11 cellular contexts compared by ENCODE assay signal in the genomic region with DNA sequence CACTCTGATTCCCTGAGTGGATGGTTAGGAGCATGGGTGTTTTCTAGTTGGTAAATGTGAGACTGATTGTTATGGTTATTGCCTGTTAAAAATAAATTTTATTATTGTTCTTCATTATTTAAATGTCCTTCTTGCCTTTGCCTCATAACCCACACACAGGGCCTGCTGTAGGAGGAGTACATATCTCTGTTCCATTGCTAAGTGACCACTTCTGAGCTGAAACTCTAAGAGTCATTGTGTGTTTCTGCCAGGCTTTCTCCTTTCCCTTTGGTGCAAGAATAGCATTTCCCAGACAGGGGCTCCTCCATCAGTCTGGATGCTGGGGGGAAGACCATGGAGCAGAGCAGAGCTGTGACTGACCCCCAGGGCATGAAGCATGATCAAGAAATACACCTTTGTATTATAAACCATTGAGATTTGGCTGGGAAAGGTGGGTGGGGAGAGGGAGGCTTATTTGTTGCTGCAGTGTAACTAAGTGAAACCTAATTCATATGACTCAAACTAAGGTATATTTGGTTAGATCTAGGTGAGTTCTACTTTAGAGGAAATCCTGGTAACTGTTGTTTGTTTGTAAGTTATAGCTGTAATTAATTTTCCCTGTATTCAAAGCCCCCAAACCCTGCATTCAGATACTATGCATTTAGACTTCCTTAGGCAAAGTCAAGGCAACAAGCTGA.
"Had no signal": no experiment of that assay in that cellular context is flagged by ENCODE, and none has a peak within 500 bp of the region (broad histone marks: within the 10 kb centered on the region; RNA-seq: fewer than 3 reads in every experiment).

No MANE protein-coding gene starts in this region.

- H3K9me3 Mint-ChIP-seq: activated naive CD4-positive, alpha-beta T cell treated with anti-CD3 and anti-CD28 coated beads, Interleukin-2, amount 10 ng/mL, durations not matched to agents 7 days and 5 days; naive B cell had no signal

- H3K27me3 ChIP-seq: esophagus muscularis mucosa, transverse colon had no signal

- H3K4me3 ChIP-seq: esophagus muscularis mucosa, transverse colon had no signal

- H3K4me1 ChIP-seq: parathyroid adenoma had no signal

- H3K79me2 ChIP-seq: parathyroid adenoma had no signal

- DNase-seq: activated naive CD4-positive, alpha-beta T cell treated with anti-CD3 and anti-CD28 coated beads, Interleukin-2, amount 10 ng/mL, durations not matched to agents 7 days and 5 days; anterior cingulate cortex; naive B cell; retina; stimulated activated CD4-positive, alpha-beta T cell treated with anti-CD3 and anti-CD28 coated beads, Interleukin-15, amount 100 ng/mL, for 24 hours; stimulated activated CD4-positive, alpha-beta T cell treated with anti-CD3 and anti-CD28 coated beads, Interleukin-4, amount 100 ng/mL, for 24 hours; T-helper 1 cell; transverse colon; WERI-Rb-1 had no signal

- H3K9me3 ChIP-seq: esophagus muscularis mucosa, transverse colon had no signal

- H3K36me3 Mint-ChIP-seq: activated naive CD4-positive, alpha-beta T cell treated with anti-CD3 and anti-CD28 coated beads, Interleukin-2, amount 10 ng/mL, durations not matched to agents 7 days and 5 days; naive B cell had no signal

- H3K27me3 Mint-ChIP-seq: activated naive CD4-positive, alpha-beta T cell treated with anti-CD3 and anti-CD28 coated beads, Interleukin-2, amount 10 ng/mL, durations not matched to agents 7 days and 5 days; naive B cell had no signal

- H3K27ac Mint-ChIP-seq: activated naive CD4-positive, alpha-beta T cell treated with anti-CD3 and anti-CD28 coated beads, Interleukin-2, amount 10 ng/mL, durations not matched to agents 7 days and 5 days; naive B cell had no signal

- H3K36me3 ChIP-seq: esophagus muscularis mucosa, transverse colon, WERI-Rb-1 had no signal

- H3K27ac ChIP-seq: esophagus muscularis mucosa, parathyroid adenoma, transverse colon, WERI-Rb-1 had no signal

- H2AFZ ChIP-seq: parathyroid adenoma had no signal

- H3K4me3 Mint-ChIP-seq: activated naive CD4-positive, alpha-beta T cell treated with anti-CD3 and anti-CD28 coated beads, Interleukin-2, amount 10 ng/mL, durations not matched to agents 7 days and 5 days had no signal
